Comparison of ENCODE assay signal across 15 cellular contexts in the genomic region with DNA sequence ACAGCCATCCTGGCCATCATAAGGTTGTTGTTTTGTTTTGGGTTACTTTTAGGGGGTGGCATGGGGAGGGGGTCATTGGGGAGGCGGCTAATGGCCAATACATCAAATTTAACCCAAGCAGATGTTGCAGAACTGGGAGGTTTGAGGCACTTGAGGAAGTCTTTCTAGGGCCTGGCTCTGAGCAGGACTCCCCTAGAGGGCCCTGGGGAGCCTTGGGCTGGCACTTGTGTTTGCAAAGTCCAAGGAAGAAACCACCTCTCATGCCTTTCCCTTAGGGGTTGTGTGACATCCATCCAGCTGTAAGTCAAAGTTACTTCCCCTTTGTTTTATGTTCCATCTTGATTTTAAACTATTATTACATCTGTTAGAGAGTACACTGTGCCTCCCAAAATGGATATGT.
DNase-seq lines count a peak whose midpoint lies in the region; ATAC-seq and TF ChIP-seq lines count a peak whose summit lies in the region.
"Had no signal": no experiment of that assay in that cellular context is flagged by ENCODE, and none has a peak within 500 bp of the region (broad histone marks: within the 10 kb centered on the region; RNA-seq: fewer than 3 reads in every experiment).

No MANE protein-coding gene starts in this region.

- H3K36me3 ChIP-seq in spleen (no peaks in the 10 kb centered on the region), heart left ventricle (no peaks in the 10 kb centered on the region)
- H3K36me3 ChIP-seq: SJSA1, WERI-Rb-1 had no signal

- no peaks in the 10 kb centered on the region for H3K27me3 ChIP-seq in spleen (replicated peaks in 1 of 7)
- H3K27me3 ChIP-seq in heart left ventricle: no peaks in the 10 kb centered on the region
- H3K27me3 ChIP-seq: SJSA1 had no signal

- H3K4me1 Mint-ChIP-seq in activated CD4-positive, alpha-beta T cell treated with anti-CD3 and anti-CD28 coated beads, Interleukin-2, amount 10 ng/mL, durations not matched to agents 7 days and 5 days: peaks cover 92% of the 10 kb centered on the region
- H3K4me1 Mint-ChIP-seq in activated T-helper 17 cell treated with anti-CD3 and anti-CD28 coated beads, Interleukin-2, amount 50 U/mL, for 72 hours: peaks cover 79% of the 10 kb centered on the region

- H3K27ac ChIP-seq in spleen (peak overlapping the region; percentile 24 to 90 (median 67)), heart left ventricle (peak overlapping the region in 2 of 12 donors; percentile 30 to 74)
- H3K27ac ChIP-seq: A549, SJSA1, WERI-Rb-1 had no signal

- CTCF ChIA-PET in activated CD4-positive, alpha-beta T cell treated with anti-CD3 and anti-CD28 coated beads, Interleukin-2, amount 10 ng/mL, durations not matched to agents 7 days and 5 days (lab: Charles Lee): interaction anchor here (0.7 to 8.1 kb wide), 8 partner anchors 9 to 376 kb away, joined by 3 to 97 read pairs (median 8); no protein-coding TSS in a partner anchor

- no peak for DNase-seq in activated CD4-positive, alpha-beta T cell treated with anti-CD3 and anti-CD28 coated beads, Interleukin-2, amount 10 ng/mL, durations not matched to agents 7 days and 5 days
- DNase-seq in activated CD4-positive, alpha-beta T cell treated with anti-CD3 and anti-CD28 coated beads for 1 hour: no peak
- peak; percentile 61 for DNase-seq in MV-4-11 (lab: John Stamatoyannopoulos, UW)
- DNase-seq in spleen: peak; percentile 58
- no peak for DNase-seq in NCI-H446 (lab: John Stamatoyannopoulos, UW)
- no peak for DNase-seq in stimulated activated CD4-positive, alpha-beta T cell treated with anti-CD3 and anti-CD28 coated beads, Interleukin-2, amount 100 ng/mL, for 48 hours
- no peak for DNase-seq in heart left ventricle
- DNase-seq: COR-L47, foreskin fibroblast, NCI-H2029, WERI-Rb-1 had no signal

- peak overlapping the region; percentile 97 for H3K27ac Mint-ChIP-seq in activated CD4-positive, alpha-beta T cell treated with anti-CD3 and anti-CD28 coated beads, Interleukin-2, amount 10 ng/mL, durations not matched to agents 7 days and 5 days
- H3K27ac Mint-ChIP-seq in activated T-helper 17 cell treated with anti-CD3 and anti-CD28 coated beads, Interleukin-2, amount 50 U/mL, for 72 hours: peak overlapping the region; percentile 94

- POLR2A ChIA-PET in activated CD4-positive, alpha-beta T cell treated with anti-CD3 and anti-CD28 coated beads, Interleukin-2, amount 10 ng/mL, durations not matched to agents 7 days and 5 days (lab: Charles Lee): no interaction called here

- no peaks in the 10 kb centered on the region for H3K27me3 Mint-ChIP-seq in activated CD4-positive, alpha-beta T cell treated with anti-CD3 and anti-CD28 coated beads, Interleukin-2, amount 10 ng/mL, durations not matched to agents 7 days and 5 days
- H3K27me3 Mint-ChIP-seq in activated T-helper 17 cell treated with anti-CD3 and anti-CD28 coated beads, Interleukin-2, amount 50 U/mL, for 72 hours: no peaks in the 10 kb centered on the region

- TF ChIP-seq CTCF in spleen (IDR thresholded peaks at IDR 0.05 in 8 of 11, conservative IDR thresholded peaks at IDR 0.05 in 3 of 11) (no peak), heart left ventricle (IDR thresholded peaks at IDR 0.05) (no peak)

- H3K4me3 Mint-ChIP-seq in activated CD4-positive, alpha-beta T cell treated with anti-CD3 and anti-CD28 coated beads, Interleukin-2, amount 10 ng/mL, durations not matched to agents 7 days and 5 days: peak overlapping the region; percentile 43
- H3K4me3 Mint-ChIP-seq in activated T-helper 17 cell treated with anti-CD3 and anti-CD28 coated beads, Interleukin-2, amount 50 U/mL, for 72 hours: peak overlapping the region; percentile 70

- 61 to 94% (median 69%) methylated on average over 1 of the region's 1 CpG for WGBS in spleen, 5 donors
- WGBS in heart left ventricle, 4 donors: 93 to 100% (median 98%) methylated on average over 1 of the region's 1 CpG

- no peak overlapping the region for H3K4me3 ChIP-seq in spleen
- H3K4me3 ChIP-seq in heart left ventricle: no peak overlapping the region
- H3K4me3 ChIP-seq: A549, SJSA1 had no signal

- peaks cover 28% of the 10 kb centered on the region for H3K36me3 Mint-ChIP-seq in activated CD4-positive, alpha-beta T cell treated with anti-CD3 and anti-CD28 coated beads, Interleukin-2, amount 10 ng/mL, durations not matched to agents 7 days and 5 days (ENCODE audit: low read depth)
- no peaks in the 10 kb centered on the region for H3K36me3 Mint-ChIP-seq in activated T-helper 17 cell treated with anti-CD3 and anti-CD28 coated beads, Interleukin-2, amount 50 U/mL, for 72 hours (ENCODE audit: low read depth)

- H3K4me1 ChIP-seq in spleen (peaks cover 10 to 72% (median 37%) of the 10 kb centered on the region in 6 donors), heart left ventricle (peaks cover 0 to 47% (median 6%) of the 10 kb centered on the region in 12 donors)

- H3K9me3 Mint-ChIP-seq in activated CD4-positive, alpha-beta T cell treated with anti-CD3 and anti-CD28 coated beads, Interleukin-2, amount 10 ng/mL, durations not matched to agents 7 days and 5 days: peaks cover 16% of the 10 kb centered on the region
- H3K9me3 Mint-ChIP-seq in activated T-helper 17 cell treated with anti-CD3 and anti-CD28 coated beads, Interleukin-2, amount 50 U/mL, for 72 hours: peaks cover 3% of the 10 kb centered on the region

- intact Hi-C loops in spleen (cut with DNase I; ENCODE audit: low total_unique reads): no loop called here
- intact Hi-C loops in heart left ventricle (cut with DNase I): no loop called here

- TF ChIP-seq POLR2A in spleen (IDR thresholded peaks at IDR 0.05) (no peak), heart left ventricle (IDR thresholded peaks at IDR 0.05) (no peak)

- H3K9me3 ChIP-seq in spleen (peaks cover 0 to 11% (median 6%) of the 10 kb centered on the region in 8 donors), heart left ventricle (peaks cover 0 to 7% (median 0%) of the 10 kb centered on the region in 12 donors)

- no peak for ATAC-seq in activated T-helper 17 cell treated with anti-CD3 and anti-CD28 coated beads, Interleukin-2, amount 50 U/mL, for 72 hours (replicated peaks)
- no peak for ATAC-seq in heart left ventricle
- ATAC-seq: A549, HCT116 had no signal

Comparison
In these comparisons a context has a peak if more than half of its experiments do, and no peak if none do; other contexts are left out.
1. DNase-seq: peak in MV-4-11 (single experiment) and spleen (single experiment); none in activated CD4-positive, alpha-beta T cell treated with anti-CD3 and anti-CD28 coated beads, Interleukin-2, amount 10 ng/mL, durations not matched to agents 7 days and 5 days (single experiment), activated CD4-positive, alpha-beta T cell treated with anti-CD3 and anti-CD28 coated beads for 1 hour (single experiment), NCI-H446 (0 of 2), stimulated activated CD4-positive, alpha-beta T cell treated with anti-CD3 and anti-CD28 coated beads, Interleukin-2, amount 100 ng/mL, for 48 hours (0 of 2) and heart left ventricle (0 of 5).